In the genomic region with DNA sequence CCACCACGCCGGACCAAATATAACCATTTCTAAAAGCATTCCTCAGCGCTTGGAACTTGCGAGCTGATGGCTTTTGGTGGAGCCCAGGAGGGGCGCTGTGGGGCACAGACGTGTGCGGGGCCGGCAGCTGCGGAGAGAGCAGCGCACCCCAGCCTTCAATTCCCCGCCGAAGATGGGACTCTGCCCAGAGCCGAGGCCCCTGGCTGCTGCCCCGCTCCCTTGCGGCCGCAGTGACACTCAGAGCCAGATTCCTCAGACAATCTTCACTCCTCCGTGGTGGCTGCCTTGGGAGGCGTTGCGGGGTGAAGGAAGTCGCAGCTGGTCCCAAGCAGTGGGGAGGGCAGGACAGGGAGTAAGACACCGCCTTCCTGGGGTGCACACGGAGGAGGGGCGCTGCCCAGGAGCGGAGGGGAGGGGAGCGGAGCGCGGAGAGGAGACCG, we compare ENCODE assay signal across 8 cellular contexts.
A peak's percentile ranks its signal among the peaks of the same experiment; 100 is the strongest.
DNase-seq lines count a peak whose midpoint lies in the region; ATAC-seq and TF ChIP-seq lines count a peak whose summit lies in the region.

No MANE protein-coding gene starts in this region.

- ATAC-seq in GM18909 (IDR thresholded peaks at IDR 0.05; ENCODE audit: poor library complexity, unreplicated experiment) (peak; percentile 61), heart right ventricle (peak; percentile 74 to 91 (median 78)), HG02840 (IDR thresholded peaks at IDR 0.05; ENCODE audit: low FRiP score, unreplicated experiment) (no peak)

- DNase-seq in RWPE1 (ENCODE audit: low spot score) = peak; percentile 20
- peak in 50 of 58 donors; percentile 7 to 77 (median 40) for DNase-seq in anterior cingulate cortex (lab: John Stamatoyannopoulos, UW)
- peak; percentile 58 to 59 for DNase-seq in heart right ventricle
- DNase-seq in osteocyte (ENCODE audit: extremely low spot score, unreplicated experiment) = no peak
- DNase-seq in PC-9 = no peak
- no peak for DNase-seq in T1000 (lab: John Stamatoyannopoulos, UW)

- peak overlapping the region; percentile 88 for H3K4me3 Mint-ChIP-seq in osteocyte (ENCODE audit: unreplicated experiment)

- POLR2A ChIA-PET in RWPE1 (lab: Yijun Ruan, JAX; ENCODE audit: low non-redundant PET) = no interaction called here
- POLR2A ChIA-PET in PC-9 (lab: Charles Lee; ENCODE audit: unreplicated experiment) = no interaction called here

- no peaks in the 10 kb centered on the region for H3K79me2 ChIP-seq in PC-9 (ENCODE audit: low read depth)

- WGBS in heart right ventricle, 2 donors = 0 to 1% methylated on average over 28 of the region's 28 CpGs

- TF ChIP-seq CTCF in RWPE1 (conservative IDR thresholded peaks at IDR 0.05; ENCODE audit: low read depth) (peak; percentile 57), heart right ventricle (IDR thresholded peaks at IDR 0.05) (peak; percentile 22 to 80 (median 64)), osteocyte (IDR thresholded peaks at IDR 0.05) (peak; percentile 70), PC-9 (conservative IDR thresholded peaks at IDR 0.05) (no peak)

- H3K4me3 ChIP-seq in heart right ventricle = peak overlapping the region; percentile 41 to 64 (median 59)
- H3K4me3 ChIP-seq in PC-9 = no peak overlapping the region

- H3K27me3 ChIP-seq in heart right ventricle (peaks cover 0 to 37% (median 0%) of the 10 kb centered on the region in 7 donors), PC-9 (ENCODE audit: insufficient read depth, low read depth) (no peaks in the 10 kb centered on the region)

- H3K36me3 Mint-ChIP-seq in osteocyte (ENCODE audit: unreplicated experiment) = no peaks in the 10 kb centered on the region

- BruUV-seq in PC-9 (replicated peaks; lab: Mats Ljungman, UMichigan) = no TSS peak

- no peaks in the 10 kb centered on the region for H4K20me1 ChIP-seq in PC-9 (ENCODE audit: insufficient read depth)

- no peak overlapping the region for H3K4me2 ChIP-seq in PC-9

- H2AFZ ChIP-seq in PC-9 = no peak overlapping the region

- H3K27me3 Mint-ChIP-seq in osteocyte (ENCODE audit: unreplicated experiment) = peaks cover 29% of the 10 kb centered on the region

- no peaks in the 10 kb centered on the region for H3K9me3 Mint-ChIP-seq in osteocyte (ENCODE audit: unreplicated experiment)

- no peaks in the 10 kb centered on the region for H3F3A ChIP-seq in PC-9 (ENCODE audit: insufficient read depth, low read depth)

- H3K4me1 Mint-ChIP-seq in osteocyte (ENCODE audit: unreplicated experiment) = peaks cover 11% of the 10 kb centered on the region

- no peaks in the 10 kb centered on the region for H3K9me3 ChIP-seq in heart right ventricle
- no peaks in the 10 kb centered on the region for H3K9me3 ChIP-seq in PC-9 (ENCODE audit: insufficient read depth, low read depth)

- no peak overlapping the region for H3K27ac Mint-ChIP-seq in osteocyte (ENCODE audit: unreplicated experiment)

- intact Hi-C loops in heart right ventricle (cut with DNase I) (loop anchor here in 3 of 10 donors (1.0 to 5.0 kb wide), 2 partner anchors 37 to 39 kb away; no protein-coding TSS in a partner anchor), PC-9 (cut with micrococcal nuclease; ENCODE audit: unreplicated experiment) (no loop called here)

- H3K9me2 ChIP-seq in PC-9 (ENCODE audit: insufficient read depth) = no peaks in the 10 kb centered on the region

- no peak overlapping the region for H3K27ac ChIP-seq in RWPE1
- peak overlapping the region in 9 of 10 donors; percentile 18 to 65 (median 40) for H3K27ac ChIP-seq in heart right ventricle
- no peak overlapping the region for H3K27ac ChIP-seq in PC-9

- CTCF ChIA-PET in RWPE1 (lab: Yijun Ruan, JAX) = interaction anchor here (0.5 to 2.3 kb wide), 7 partner anchors 9 to 1214 kb away, joined by 3 to 9 read pairs (median 3); no protein-coding TSS in a partner anchor
- CTCF ChIA-PET in PC-9 (lab: Charles Lee) = no interaction called here

- H3K36me3 ChIP-seq in heart right ventricle (no peaks in the 10 kb centered on the region), PC-9 (ENCODE audit: low read depth) (no peaks in the 10 kb centered on the region)

- peaks cover 3 to 37% (median 28%) of the 10 kb centered on the region in 9 donors for H3K4me1 ChIP-seq in heart right ventricle
- H3K4me1 ChIP-seq in PC-9 (replicated peaks; ENCODE audit: insufficient read depth) = no peaks in the 10 kb centered on the region

Comparison
In these comparisons a context has a peak if more than half of its experiments do, and no peak if none do; other contexts are left out.
1. DNase-seq: peak in RWPE1 (single experiment), anterior cingulate cortex (50 of 58) and heart right ventricle (2 of 2); none in osteocyte (single experiment), PC-9 (0 of 2) and T1000 (single experiment).
2. H3K27ac ChIP-seq: peak in heart right ventricle (9 of 10); none in RWPE1 (single experiment) and PC-9 (single experiment).